ENCODE assay signal across 1 cellular context in the genomic region with DNA sequence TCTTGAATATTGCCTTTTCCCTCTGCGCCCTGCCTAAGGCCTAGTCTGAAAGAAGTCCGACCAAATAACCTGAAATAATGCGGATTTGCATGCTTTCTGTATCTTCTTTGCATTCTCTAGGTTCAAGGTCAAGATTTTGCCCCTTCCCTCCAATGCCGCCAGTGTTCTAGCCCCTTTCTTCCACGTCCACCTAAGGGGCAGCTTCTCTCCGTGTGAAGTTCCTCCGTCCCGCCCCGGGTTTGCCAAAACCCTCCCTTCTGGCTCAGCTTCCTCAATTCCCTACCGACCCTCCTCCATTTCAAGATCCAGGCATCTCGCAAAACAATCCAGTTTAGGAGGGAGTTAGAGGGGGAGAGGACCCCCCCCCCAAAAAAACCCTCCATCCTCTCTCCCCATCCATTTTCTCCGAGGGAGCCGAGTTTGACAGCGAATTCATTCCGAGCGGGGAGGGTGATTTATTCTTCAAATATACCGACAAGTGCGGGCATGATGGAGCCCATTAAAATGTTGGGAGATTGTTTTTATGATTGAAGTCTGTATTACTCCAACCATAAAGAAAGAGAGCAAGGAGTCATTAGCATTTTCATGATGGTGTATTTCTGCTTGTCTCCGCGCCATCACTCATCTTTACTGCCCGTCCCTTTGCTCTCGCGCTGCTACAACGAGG.
TF ChIP-seq lines count a peak whose summit lies in the region.

No MANE protein-coding gene starts in this region.

TF ChIP-seq in HEK293, 187 proteins besides CTCF, POLR2A, EP300 and RAD21 (continued from another document and continues in another):
- TF ChIP-seq, protein P1, sequence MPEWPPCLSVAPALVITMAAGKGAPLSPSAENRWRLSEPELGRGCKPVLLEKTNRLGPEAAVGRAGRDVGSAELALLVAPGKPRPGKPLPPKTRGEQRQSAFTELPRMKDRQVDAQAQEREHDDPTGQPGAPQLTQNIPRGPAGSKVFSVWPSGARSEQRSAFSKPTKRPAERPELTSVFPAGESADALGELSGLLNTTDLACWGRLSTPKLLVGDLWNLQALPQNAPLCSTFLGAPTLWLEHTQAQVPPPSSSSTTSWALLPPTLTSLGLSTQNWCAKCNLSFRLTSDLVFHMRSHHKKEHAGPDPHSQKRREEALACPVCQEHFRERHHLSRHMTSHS (tag by site-specific recombination; IDR thresholded peaks at IDR 0.05), result no peak
- TF ChIP-seq, protein P2, sequence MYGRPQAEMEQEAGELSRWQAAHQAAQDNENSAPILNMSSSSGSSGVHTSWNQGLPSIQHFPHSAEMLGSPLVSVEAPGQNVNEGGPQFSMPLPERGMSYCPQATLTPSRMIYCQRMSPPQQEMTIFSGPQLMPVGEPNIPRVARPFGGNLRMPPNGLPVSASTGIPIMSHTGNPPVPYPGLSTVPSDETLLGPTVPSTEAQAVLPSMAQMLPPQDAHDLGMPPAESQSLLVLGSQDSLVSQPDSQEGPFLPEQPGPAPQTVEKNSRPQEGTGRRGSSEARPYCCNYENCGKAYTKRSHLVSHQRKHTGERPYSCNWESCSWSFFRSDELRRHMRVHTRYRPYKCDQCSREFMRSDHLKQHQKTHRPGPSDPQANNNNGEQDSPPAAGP (tag by site-specific recombination; IDR thresholded peaks at IDR 0.05), result 0 out of 2 replicates have a peak, but pooled peaks have one; percentile 42
- TF ChIP-seq ZFP37 (tag by site-specific recombination; IDR thresholded peaks at IDR 0.05) (no peak), ZFP3 (tag by site-specific recombination; IDR thresholded peaks at IDR 0.05; ENCODE audit: low read depth) (no peak), ZNF24 (tag by site-specific recombination; IDR thresholded peaks at IDR 0.05) (no peak), ZNF548 (tag by site-specific recombination; IDR thresholded peaks at IDR 0.05) (no peak), ZNF777 (tag by site-specific recombination; IDR thresholded peaks at IDR 0.05; ENCODE audit: borderline replicate concordance) (no peak), ZNF549 (tag by site-specific recombination; IDR thresholded peaks at IDR 0.05) (no peak), ZBTB48 (tag by site-specific recombination; IDR thresholded peaks at IDR 0.05) (no peak), GLI2 (tag by site-specific recombination; IDR thresholded peaks at IDR 0.05; ENCODE audit: borderline replicate concordance, low read depth) (no peak), ZBTB17 (tag by site-specific recombination; IDR thresholded peaks at IDR 0.05) (peak; percentile 21), ZNF433 (tag by site-specific recombination; IDR thresholded peaks at IDR 0.05; ENCODE audit: low read depth) (no peak), ZNF670 (tag by site-specific recombination; IDR thresholded peaks at IDR 0.05; ENCODE audit: low read depth) (no peak), TCF7L2 (IDR thresholded peaks at IDR 0.05; ENCODE audit: borderline replicate concordance, low read depth, low read length) (no peak), WT1 (tag by site-specific recombination; IDR thresholded peaks at IDR 0.05) (peak; percentile 20; the same call in 1 of the 2 replicates), MEIS1 (CRISPR knock-in tag; IDR thresholded peaks at IDR 0.05; ENCODE audit: borderline replicate concordance) (no peak), ZEB2 (tag by site-specific recombination; IDR thresholded peaks at IDR 0.05) (peak; percentile 63), ZNF146 (tag by site-specific recombination; IDR thresholded peaks at IDR 0.05) (no peak), ZBTB7A (tag by site-specific recombination; IDR thresholded peaks at IDR 0.05; ENCODE audit: low read depth) (no peak), ZNF561 (tag by site-specific recombination; IDR thresholded peaks at IDR 0.05; ENCODE audit: borderline replicate concordance) (0 out of 2 replicates have a peak, but pooled peaks have one; percentile 29), KLF10 (tag by site-specific recombination; IDR thresholded peaks at IDR 0.05) (no peak), OSR2 (tag by site-specific recombination; IDR thresholded peaks at IDR 0.05) (no peak; the same call in 1 of the 2 replicates), INSM2 (tag by site-specific recombination; IDR thresholded peaks at IDR 0.05) (peak; percentile 40; the same call in 1 of the 2 replicates), ZNF335 (tag by site-specific recombination; conservative IDR thresholded peaks at IDR 0.05) (peak; percentile 67), ZNF112 (tag by site-specific recombination; IDR thresholded peaks at IDR 0.05) (no peak), ZNF221 (tag by site-specific recombination; IDR thresholded peaks at IDR 0.05; ENCODE audit: borderline replicate concordance) (no peak), SCRT1 (tag by site-specific recombination; IDR thresholded peaks at IDR 0.05; ENCODE audit: borderline replicate concordance) (no peak), REPIN1 (tag by site-specific recombination; IDR thresholded peaks at IDR 0.05; ENCODE audit: low read depth) (no peak), ZNF394 (tag by site-specific recombination; IDR thresholded peaks at IDR 0.05; ENCODE audit: borderline replicate concordance) (peak; percentile 61; the same call in 1 of the 2 replicates), ZNF664 (tag by site-specific recombination; IDR thresholded peaks at IDR 0.05) (no peak), ZNF449 (tag by site-specific recombination; IDR thresholded peaks at IDR 0.05) (no peak), ZNF362 (tag by site-specific recombination; IDR thresholded peaks at IDR 0.05) (no peak), ZNF76 (tag by site-specific recombination; IDR thresholded peaks at IDR 0.05; ENCODE audit: borderline replicate concordance, low read depth) (no peak), GLIS1 (tag by site-specific recombination; IDR thresholded peaks at IDR 0.05) (no peak), ZNF155 (tag by site-specific recombination; IDR thresholded peaks at IDR 0.05) (no peak), ZNF843 (tag by site-specific recombination; IDR thresholded peaks at IDR 0.05) (no peak), EGR2 (tag by site-specific recombination; IDR thresholded peaks at IDR 0.05; ENCODE audit: low read depth) (no peak), ZBTB26 (tag by site-specific recombination; optimal IDR thresholded peaks at IDR 0.05) (no peak), AEBP2 (tag by site-specific recombination; IDR thresholded peaks at IDR 0.05; ENCODE audit: borderline replicate concordance) (no peak), SCRT2 (tag by site-specific recombination; IDR thresholded peaks at IDR 0.05) (peak; percentile 91), HOXC10 (CRISPR knock-in tag; IDR thresholded peaks at IDR 0.05) (no peak), SALL2 (tag by site-specific recombination; IDR thresholded peaks at IDR 0.05; ENCODE audit: borderline replicate concordance) (no peak), YY2 (tag by site-specific recombination; IDR thresholded peaks at IDR 0.05) (no peak), ZNF2 (tag by site-specific recombination; IDR thresholded peaks at IDR 0.05) (peak; percentile 75; the same call in 1 of the 2 replicates), ZNF707 (tag by site-specific recombination; IDR thresholded peaks at IDR 0.05) (no peak), ZNF23 (tag by site-specific recombination; IDR thresholded peaks at IDR 0.05; ENCODE audit: borderline replicate concordance) (no peak), ZNF555 (tag by site-specific recombination; conservative IDR thresholded peaks at IDR 0.05) (no peak)
- TF ChIP-seq, protein P3, sequence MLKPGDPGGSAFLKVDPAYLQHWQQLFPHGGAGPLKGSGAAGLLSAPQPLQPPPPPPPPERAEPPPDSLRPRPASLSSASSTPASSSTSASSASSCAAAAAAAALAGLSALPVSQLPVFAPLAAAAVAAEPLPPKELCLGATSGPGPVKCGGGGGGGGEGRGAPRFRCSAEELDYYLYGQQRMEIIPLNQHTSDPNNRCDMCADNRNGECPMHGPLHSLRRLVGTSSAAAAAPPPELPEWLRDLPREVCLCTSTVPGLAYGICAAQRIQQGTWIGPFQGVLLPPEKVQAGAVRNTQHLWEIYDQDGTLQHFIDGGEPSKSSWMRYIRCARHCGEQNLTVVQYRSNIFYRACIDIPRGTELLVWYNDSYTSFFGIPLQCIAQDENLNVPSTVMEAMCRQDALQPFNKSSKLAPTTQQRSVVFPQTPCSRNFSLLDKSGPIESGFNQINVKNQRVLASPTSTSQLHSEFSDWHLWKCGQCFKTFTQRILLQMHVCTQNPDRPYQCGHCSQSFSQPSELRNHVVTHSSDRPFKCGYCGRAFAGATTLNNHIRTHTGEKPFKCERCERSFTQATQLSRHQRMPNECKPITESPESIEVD (tag by site-specific recombination; IDR thresholded peaks at IDR 0.05), result peak; percentile 79; the same call in 1 of the 2 replicates
- TF ChIP-seq, protein P4, sequence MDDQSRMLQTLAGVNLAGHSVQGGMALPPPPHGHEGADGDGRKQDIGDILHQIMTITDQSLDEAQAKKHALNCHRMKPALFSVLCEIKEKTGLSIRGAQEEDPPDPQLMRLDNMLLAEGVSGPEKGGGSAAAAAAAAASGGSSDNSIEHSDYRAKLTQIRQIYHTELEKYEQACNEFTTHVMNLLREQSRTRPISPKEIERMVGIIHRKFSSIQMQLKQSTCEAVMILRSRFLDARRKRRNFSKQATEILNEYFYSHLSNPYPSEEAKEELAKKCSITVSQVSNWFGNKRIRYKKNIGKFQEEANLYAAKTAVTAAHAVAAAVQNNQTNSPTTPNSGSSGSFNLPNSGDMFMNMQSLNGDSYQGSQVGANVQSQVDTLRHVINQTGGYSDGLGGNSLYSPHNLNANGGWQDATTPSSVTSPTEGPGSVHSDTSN (CRISPR knock-in tag; IDR thresholded peaks at IDR 0.05), result no peak
- TF ChIP-seq, protein P5, sequence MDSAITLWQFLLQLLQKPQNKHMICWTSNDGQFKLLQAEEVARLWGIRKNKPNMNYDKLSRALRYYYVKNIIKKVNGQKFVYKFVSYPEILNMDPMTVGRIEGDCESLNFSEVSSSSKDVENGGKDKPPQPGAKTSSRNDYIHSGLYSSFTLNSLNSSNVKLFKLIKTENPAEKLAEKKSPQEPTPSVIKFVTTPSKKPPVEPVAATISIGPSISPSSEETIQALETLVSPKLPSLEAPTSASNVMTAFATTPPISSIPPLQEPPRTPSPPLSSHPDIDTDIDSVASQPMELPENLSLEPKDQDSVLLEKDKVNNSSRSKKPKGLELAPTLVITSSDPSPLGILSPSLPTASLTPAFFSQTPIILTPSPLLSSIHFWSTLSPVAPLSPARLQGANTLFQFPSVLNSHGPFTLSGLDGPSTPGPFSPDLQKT (IDR thresholded peaks at IDR 0.05; ENCODE audit: borderline replicate concordance, low read depth, low read length), result no peak
